In the genomic region with DNA sequence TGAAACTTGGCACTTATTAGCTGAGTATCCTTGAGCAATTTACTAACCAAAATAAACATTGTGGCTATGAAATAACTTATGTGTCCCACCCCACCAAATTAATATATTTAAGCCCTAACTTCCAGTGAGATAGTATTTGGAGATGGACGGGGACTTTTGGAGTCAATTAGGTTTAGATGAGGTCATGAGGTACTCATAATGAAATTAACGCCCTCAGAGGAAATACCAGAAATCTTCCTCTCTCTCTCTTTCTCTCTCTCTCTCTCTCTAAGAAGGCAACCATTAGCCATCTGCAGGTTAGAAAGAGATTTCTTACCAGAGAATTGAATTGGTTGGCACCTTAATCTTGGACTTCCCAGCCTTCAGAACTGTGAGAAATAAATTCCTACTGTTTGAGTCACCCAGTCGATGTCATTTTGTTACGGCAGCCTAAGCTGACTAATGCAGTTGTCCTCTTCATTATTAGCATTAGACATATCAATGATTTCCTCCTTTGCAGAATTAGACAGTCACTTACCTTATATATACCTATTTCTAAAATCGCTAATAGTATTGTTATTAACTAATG, we compare ENCODE assay signal across 23 cellular contexts.
DNase-seq lines count a peak whose midpoint lies in the region; ATAC-seq, FAIRE-seq and TF ChIP-seq lines count a peak whose summit lies in the region.
"Had no signal": no experiment of that assay in that cellular context is flagged by ENCODE, and none has a peak within 500 bp of the region (broad histone marks: within the 10 kb centered on the region; RNA-seq: fewer than 3 reads in every experiment).

No MANE protein-coding gene starts in this region.

- no peaks in the 10 kb centered on the region for H3K27me3 ChIP-seq in bronchial epithelial cell (ENCODE audit: control insufficient read depth, insufficient read depth, low read length)
- H3K27me3 ChIP-seq in HAP-1 (ENCODE audit: low read depth), result no peaks in the 10 kb centered on the region
- H3K27me3 ChIP-seq: BLaER1, SJCRH30 had no signal

- no peaks in the 10 kb centered on the region for H3K4me1 ChIP-seq in HAP-1
- H3K4me1 ChIP-seq: A549, BLaER1, SJCRH30 had no signal

- H3K9me3 ChIP-seq in HAP-1, result no peaks in the 10 kb centered on the region
- H3K9me3 ChIP-seq: A549, BLaER1, SJCRH30 had no signal

- TF ChIP-seq CTCF in bronchial epithelial cell (IDR thresholded peaks at IDR 0.05; ENCODE audit: insufficient read depth, low read length, severe bottlenecking), result no peak

- no peak overlapping the region for H3K4me3 ChIP-seq in bronchial epithelial cell (ENCODE audit: low read depth, low read length)
- no peak overlapping the region for H3K4me3 ChIP-seq in HAP-1
- H3K4me3 ChIP-seq: A549, BLaER1, SJCRH30 had no signal

- DNase-seq in Caki2 (ENCODE audit: low read depth) (peak; percentile 46), HT1080 (ENCODE audit: low read depth) (peak; percentile 59), bronchial epithelial cell (ENCODE audit: low read depth) (peak; percentile 62), kidney glomerular epithelial cell (lab: John Stamatoyannopoulos, UW) (peak; percentile 4), posterior cingulate gyrus (no peak), HuH-7 (ENCODE audit: low spot score) (no peak), HAP-1 (ENCODE audit: low spot score in 2 of 2) (no peak)
- DNase-seq: Calu3; CD4-positive, alpha-beta memory T cell; GF-D8; GOT3; Kasumi-1; MM.1S; NCI-H1092; NCI-H1436 treated with DMSO at 0.1 percent for 48 hours; NCI-H2029; NCI-H345; NCI-H526; SJCRH30 had no signal

- no peak for ATAC-seq in esophagus mucosa
- ATAC-seq: A549 had no signal

- intact Hi-C loops in posterior cingulate gyrus (cut with DNase I), result no loop called here

- in situ Hi-C loops in Caki2 (cut with HindIII; ENCODE audit: low pct_unique_long_range_greater_than_20kb, low sequenced_read_pairs), result no loop called here
- in situ Hi-C loops in HAP-1 (cut with MboI; ENCODE audit: low sequenced_read_pairs), result no loop called here

- no peak for FAIRE-seq in bronchial epithelial cell (lab: Jason Lieb, UNC)
- FAIRE-seq: A549, HTR-8/SVneo had no signal

- H3K36me3 ChIP-seq in bronchial epithelial cell (ENCODE audit: control insufficient read depth, insufficient read depth, low read length) (no peaks in the 10 kb centered on the region), HAP-1 (replicated peaks) (no peaks in the 10 kb centered on the region)
- H3K36me3 ChIP-seq: BLaER1, SJCRH30 had no signal

Comparison
In these comparisons a context has a peak if more than half of its experiments do, and no peak if none do; other contexts are left out.
1. DNase-seq: peak in Caki2 (single experiment), HT1080 (single experiment), bronchial epithelial cell (single experiment) and kidney glomerular epithelial cell (single experiment); none in posterior cingulate gyrus (0 of 10), HuH-7 (single experiment) and HAP-1 (0 of 2).